In genomic region chr20:4513720-4514119, GRCh38 we compare ENCODE assay signal across 15 cellular contexts.
DNase-seq lines count a peak whose midpoint lies in the region; ATAC-seq and TF ChIP-seq lines count a peak whose summit lies in the region.
"Had no signal": no experiment of that assay in that cellular context is flagged by ENCODE, and none has a peak within 500 bp of the region (broad histone marks: within the 10 kb centered on the region; RNA-seq: fewer than 3 reads in every experiment).

No MANE protein-coding gene starts in this region.

- no peak overlapping the region for H3K9ac ChIP-seq in GM23248

- H3K4me1 ChIP-seq in GM23248 (ENCODE audit: insufficient read depth) (peaks cover 24% of the 10 kb centered on the region), esophagus squamous epithelium (no peaks in the 10 kb centered on the region)

- peak; percentile 57 for DNase-seq in GM23248
- peak; percentile 96 for DNase-seq in RPMI7951 (ENCODE audit: low read depth)
- no peak for DNase-seq in epithelial cell of prostate (ENCODE audit: low read depth, low spot score)
- DNase-seq in retinal pigment epithelial cell (ENCODE audit: low read depth) = peak; percentile 48
- no peak for DNase-seq in esophagus squamous epithelium (lab: John Stamatoyannopoulos, UW)
- DNase-seq: activated CD8-positive, alpha-beta memory T cell treated with anti-CD3 and anti-CD28 coated beads for 24 hours; activated naive CD4-positive, alpha-beta T cell treated with Interleukin-2 at 50 U/mL for 16 hours; CD4-positive, CD25-positive, alpha-beta regulatory T cell; central memory CD4-positive, alpha-beta T cell; GDM1; NCI-H1092; stimulated activated naive CD8-positive, alpha-beta T cell treated with anti-CD3 and anti-CD28 coated beads, Interleukin-15, Interleukin-2, amounts not matched to agents 100 U/mL and 50 U/mL, for 24 hours had no signal

- H3K79me2 ChIP-seq in GM23248 (ENCODE audit: insufficient read depth) = no peaks in the 10 kb centered on the region

- H3K9me3 ChIP-seq in GM23248 (ENCODE audit: low read depth) (no peaks in the 10 kb centered on the region), esophagus squamous epithelium (peaks cover 0 to 7% (median 0%) of the 10 kb centered on the region in 3 donors)

- H3K27me3 ChIP-seq in GM23248 (replicated peaks; ENCODE audit: insufficient read depth) (no peaks in the 10 kb centered on the region), esophagus squamous epithelium (peaks cover 0 to 15% (median 0%) of the 10 kb centered on the region in 4 donors)

- intact Hi-C loops in esophagus squamous epithelium (cut with DNase I) = no loop called here

- no peaks in the 10 kb centered on the region for H3K9me2 ChIP-seq in GM23248 (ENCODE audit: insufficient read depth)

- no peak for TF ChIP-seq POLR2A in esophagus squamous epithelium (IDR thresholded peaks at IDR 0.05)

- H3K4me2 ChIP-seq in GM23248 (ENCODE audit: unreplicated experiment) = peak overlapping the region; percentile 46

- ATAC-seq in GM21529 (IDR thresholded peaks at IDR 0.05; ENCODE audit: unreplicated experiment) = no peak
- no peak for ATAC-seq in GM18873 (IDR thresholded peaks at IDR 0.05; ENCODE audit: low FRiP score, unreplicated experiment)
- ATAC-seq in HG02798 (IDR thresholded peaks at IDR 0.05; ENCODE audit: poor library complexity, unreplicated experiment) = no peak
- ATAC-seq: stimulated activated naive CD8-positive, alpha-beta T cell treated with anti-CD3 and anti-CD28 coated beads, Interleukin-15, Interleukin-2, amounts not matched to agents 100 U/mL and 50 U/mL, for 24 hours had no signal

- TF ChIP-seq CTCF in retinal pigment epithelial cell (conservative IDR thresholded peaks at IDR 0.05; ENCODE audit: low read depth, low read length) (no peak), esophagus squamous epithelium (IDR thresholded peaks at IDR 0.05) (no peak)

- in situ Hi-C loops in GM23248 (cut with MboI) = no loop called here

- no peaks in the 10 kb centered on the region for H3K36me3 ChIP-seq in GM23248 (ENCODE audit: low read depth)
- H3K36me3 ChIP-seq in esophagus squamous epithelium = no peaks in the 10 kb centered on the region

- H3F3A ChIP-seq in GM23248 (ENCODE audit: insufficient read depth) = peaks cover 22% of the 10 kb centered on the region

- H2AFZ ChIP-seq in GM23248 = no peak overlapping the region

- peak overlapping the region; percentile 70; the same call in 1 of the 2 replicates for H3K27ac ChIP-seq in GM23248
- H3K27ac ChIP-seq in epithelial cell of prostate = peak overlapping the region; percentile 87
- no peak overlapping the region for H3K27ac ChIP-seq in esophagus squamous epithelium

- H3K4me3 ChIP-seq in GM23248 (no peak overlapping the region), retinal pigment epithelial cell (ENCODE audit: low read length) (no peak overlapping the region), esophagus squamous epithelium (no peak overlapping the region)

- no peaks in the 10 kb centered on the region for H4K20me1 ChIP-seq in GM23248 (ENCODE audit: insufficient read depth)

Comparison
In these comparisons a context has a peak if more than half of its experiments do, and no peak if none do; other contexts are left out.
1. DNase-seq: peak in GM23248 (single experiment), RPMI7951 (single experiment) and retinal pigment epithelial cell (single experiment); none in epithelial cell of prostate (single experiment) and esophagus squamous epithelium (single experiment).
2. H3K27ac ChIP-seq: peak in GM23248 (single experiment) and epithelial cell of prostate (single experiment); none in esophagus squamous epithelium (0 of 4).